2 cellular contexts compared by ENCODE assay signal in genomic region chr11:90434858-90435257, GRCh38.
TF ChIP-seq lines count a peak whose summit lies in the region.

No MANE protein-coding gene starts in this region.

TF ChIP-seq in K562, 482 proteins besides CTCF, POLR2A, EP300 and RAD21 (continued from another document):
- TF ChIP-seq SMARCC2 (IDR thresholded peaks at IDR 0.05; ENCODE audit: low read depth) (no peak), MEF2A (IDR thresholded peaks at IDR 0.05; ENCODE audit: control insufficient read depth, low read depth, low read length) (no peak), KHSRP (IDR thresholded peaks at IDR 0.05) (no peak), FIP1L1 (IDR thresholded peaks at IDR 0.05; ENCODE audit: low read depth, low read length, poor library complexity, severe bottlenecking) (no peak)
TF ChIP-seq in K562: peak in this region for 0.

TF ChIP-seq in neural cell, 6 proteins besides CTCF, POLR2A, EP300 and RAD21 (continued from another document):
- TF ChIP-seq REST (IDR thresholded peaks at IDR 0.05; ENCODE audit: borderline replicate concordance): no peak
- no peak for TF ChIP-seq EZH2 (IDR thresholded peaks at IDR 0.05; ENCODE audit: borderline replicate concordance, insufficient read depth, low read length, poor library complexity, severe bottlenecking)
- no peak for TF ChIP-seq TAF1 (IDR thresholded peaks at IDR 0.05; ENCODE audit: low read depth)
- no peak for TF ChIP-seq SMC3 (conservative IDR thresholded peaks at IDR 0.05; ENCODE audit: poor library complexity)
TF ChIP-seq in neural cell: peak in this region for 0.
